8 cellular contexts compared by ENCODE assay signal in the genomic region with DNA sequence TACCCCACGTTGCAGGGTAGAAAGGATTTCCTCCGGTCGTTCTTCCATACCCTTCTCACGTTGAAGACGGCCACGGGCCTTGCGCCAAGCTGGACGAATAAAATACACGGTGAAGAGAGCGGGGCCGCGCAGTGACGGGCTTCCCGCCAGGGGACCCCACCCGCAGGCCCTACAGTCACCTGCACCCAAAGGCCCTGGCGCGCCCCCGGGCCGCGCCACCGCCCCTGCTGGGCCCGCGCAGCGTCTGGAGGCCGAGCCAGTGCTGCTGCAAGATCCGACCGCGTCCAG. TPM values are rescaled to one million over a fixed set of nuclear protein-coding genes. Genes with fewer than 3 reads are reported as not detected.
A peak's percentile ranks its signal among the peaks of the same experiment; 100 is the strongest.
DNase-seq lines count a peak whose midpoint lies in the region; ATAC-seq, FAIRE-seq and TF ChIP-seq lines count a peak whose summit lies in the region.

No MANE protein-coding gene starts in this region.

- TF ChIP-seq CTCF in D721Med (IDR thresholded peaks at IDR 0.05; ENCODE audit: insufficient read depth, missing control alignments) (no peak), RWPE2 (IDR thresholded peaks at IDR 0.05; ENCODE audit: poor library complexity, severe bottlenecking) (no peak), fibroblast of lung (conservative IDR thresholded peaks at IDR 0.05 in 1 of 2, IDR thresholded peaks at IDR 0.05 in 1 of 2; ENCODE audit: low read depth in 1 of 2, low read length in 2 of 2) (no peak), prostate gland (IDR thresholded peaks at IDR 0.05) (peak in 2 of 4 experiments; percentile 12 to 24)

- peak overlapping the region; percentile 98 for H3K4me2 ChIP-seq in fibroblast of lung (ENCODE audit: extremely low read depth, insufficient read depth, low read length)

- no peaks in the 10 kb centered on the region for H3K27me3 ChIP-seq in RWPE2 (ENCODE audit: insufficient read depth, poor library complexity, severe bottlenecking)
- H3K27me3 ChIP-seq in fibroblast of lung (ENCODE audit: control insufficient read depth, insufficient read depth, low read length), result no peaks in the 10 kb centered on the region
- no peaks in the 10 kb centered on the region for H3K27me3 ChIP-seq in prostate gland (replicated peaks; ENCODE audit: insufficient read depth)

- no peak for DNase-seq in D721Med (ENCODE audit: insufficient read length, low spot score)
- DNase-seq in RWPE2 (ENCODE audit: low spot score), result no peak
- no peak for DNase-seq in fibroblast of lung (ENCODE audit: low read depth in 2 of 2)
- DNase-seq in prostate gland (ENCODE audit: low spot score), result no peak
- DNase-seq in DMS79 (lab: John Stamatoyannopoulos, UW), result no peak
- no peak for DNase-seq in inferior parietal cortex (ENCODE audit: extremely low spot score)

- H3K9me3 ChIP-seq in RWPE2 (ENCODE audit: severe bottlenecking) (no peaks in the 10 kb centered on the region), fibroblast of lung (ENCODE audit: control insufficient read depth, insufficient read depth, low read depth, low read length) (no peaks in the 10 kb centered on the region), prostate gland (no peaks in the 10 kb centered on the region)

- H3K4me1 ChIP-seq in RWPE2 (ENCODE audit: insufficient read depth, poor library complexity, severe bottlenecking) (peaks cover 14% of the 10 kb centered on the region), fibroblast of lung (ENCODE audit: control insufficient read depth, extremely low read depth, insufficient read depth, low read length) (peaks cover 6% of the 10 kb centered on the region), prostate gland (replicated peaks) (peaks cover 2% of the 10 kb centered on the region)

- H3K27ac ChIP-seq in RWPE2 (ENCODE audit: poor library complexity, severe bottlenecking) (peak overlapping the region; percentile 68), fibroblast of lung (ENCODE audit: insufficient read depth, low read length) (no peak overlapping the region), prostate gland (peak overlapping the region; percentile 83 to 88)

- under 1% methylated on average over 28 of the region's 28 CpGs for WGBS in prostate gland

- peak; percentile 25 for FAIRE-seq in D721Med (lab: Jason Lieb, UNC)

- peaks cover 23% of the 10 kb centered on the region for H3K36me3 ChIP-seq in RWPE2 (ENCODE audit: low read depth)
- H3K36me3 ChIP-seq in fibroblast of lung (ENCODE audit: control insufficient read depth, insufficient read depth, low read length), result peaks cover 2% of the 10 kb centered on the region
- H3K36me3 ChIP-seq in prostate gland, result no peaks in the 10 kb centered on the region

- H3K4me3 ChIP-seq in RWPE2 (ENCODE audit: severe bottlenecking) (peak overlapping the region; percentile 57), fibroblast of lung (replicated peaks in 1 of 4; ENCODE audit: control extremely low read depth in 1 of 4, insufficient read depth in 1 of 4, low read depth in 3 of 4, low read length in 4 of 4) (peak overlapping the region; percentile 86 to 99 (median 97)), prostate gland (peak overlapping the region; percentile 56)

- peaks cover 40% of the 10 kb centered on the region for H3K79me2 ChIP-seq in fibroblast of lung (ENCODE audit: control insufficient read depth, insufficient read depth, low read length)

- H3K9ac ChIP-seq in fibroblast of lung (ENCODE audit: insufficient read depth, low read length), result peak overlapping the region; percentile 49

- peak overlapping the region; percentile 85 for H2AFZ ChIP-seq in fibroblast of lung (ENCODE audit: low read length)

- TF ChIP-seq POLR2A in prostate gland (IDR thresholded peaks at IDR 0.05), result no peak

- H4K20me1 ChIP-seq in fibroblast of lung (ENCODE audit: control insufficient read depth, extremely low read depth, insufficient read depth, low read length), result no peaks in the 10 kb centered on the region

- intact Hi-C loops in prostate gland (cut with DNase I), result loop anchor here (5.0 kb wide), 2 partner anchors 145 to 350 kb away; a partner anchor contains a TSS

- ATAC-seq in RWPE2 (ENCODE audit: low read depth), result no peak
- ATAC-seq in GM18520 (IDR thresholded peaks at IDR 0.05; ENCODE audit: unreplicated experiment), result no peak
- no peak for ATAC-seq in GM19455 (IDR thresholded peaks at IDR 0.05; ENCODE audit: unreplicated experiment)

RNA-seq across cellular contexts. Expression of a gene that starts 0.2 kb away (rescaled TPM):
- total RNA-seq in fibroblast of lung (0.77 and 0.83 TPM in 2 replicates), prostate gland (1 to 10 TPM; 4.2 to 7.8 TPM)
- 0.75 and 0.77 TPM in 2 replicates for polyA plus RNA-seq in fibroblast of lung
- 0.50 and 0.93 TPM in 2 replicates for polyA plus RNA-seq in fibroblast of lung (2012)
- 0.96 TPM in 1 of 2 replicates, not detected in the other for polyA minus RNA-seq in fibroblast of lung (ENCODE audit: low replicate concordance)

RNA-seq across cellular contexts. Expression of a gene that starts 0.9 kb away (rescaled TPM):
- total RNA-seq in fibroblast of lung, result 20.1 and 21.6 TPM in 2 replicates
- 36.6 and 52.0 TPM in 2 replicates for polyA plus RNA-seq in fibroblast of lung
- polyA plus RNA-seq in fibroblast of lung (2012), result 32.1 and 47.8 TPM in 2 replicates
- 13.0 and 14.5 TPM in 2 replicates for polyA minus RNA-seq in fibroblast of lung (ENCODE audit: low replicate concordance)
- total RNA-seq in prostate gland, result 10 to 100 TPM; 27.6 to 33.1 TPM
